Comparison of ENCODE assay signal across 18 cellular contexts in the genomic region with DNA sequence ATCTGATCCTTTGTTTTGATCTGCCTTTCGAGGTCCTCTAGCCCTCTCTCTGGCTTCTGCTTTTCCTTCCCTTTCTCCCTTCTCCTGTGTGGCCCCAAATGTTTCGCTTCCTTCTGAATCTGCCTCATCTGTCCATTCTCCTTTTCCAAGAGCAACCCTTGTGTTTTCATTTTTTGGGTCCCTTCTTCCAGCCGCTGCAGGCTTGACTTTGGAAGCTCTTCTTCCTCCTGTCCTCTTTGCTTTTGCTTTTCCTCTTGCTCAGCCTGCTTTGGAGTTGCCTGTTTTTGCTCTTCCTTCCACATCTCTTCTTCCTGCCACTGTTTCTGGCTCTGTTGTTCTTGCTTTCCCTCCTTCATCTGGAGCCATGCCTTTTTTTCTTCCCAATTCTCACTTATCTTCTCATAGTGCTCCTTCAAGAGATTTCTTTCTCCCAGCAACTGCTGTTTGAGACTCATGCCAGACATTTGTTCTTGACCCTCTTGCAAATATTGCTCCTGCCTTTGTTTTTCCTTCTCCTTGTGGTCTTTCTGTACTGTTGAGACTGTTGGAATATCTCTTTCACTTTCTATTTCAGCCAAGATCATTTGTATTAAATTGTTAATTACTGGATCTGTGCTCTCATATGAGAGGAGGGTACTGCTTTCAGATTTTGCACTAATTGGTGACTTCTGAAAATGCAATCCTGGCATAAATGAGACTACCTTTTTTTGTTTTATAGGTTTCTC. TPM values are rescaled to one million over a fixed set of nuclear protein-coding genes. Genes with fewer than 3 reads are reported as not detected.
A peak's percentile ranks its signal among the peaks of the same experiment; 100 is the strongest.
DNase-seq lines count a peak whose midpoint lies in the region; ATAC-seq and TF ChIP-seq lines count a peak whose summit lies in the region.
"Had no signal": no experiment of that assay in that cellular context is flagged by ENCODE, and none has a peak within 500 bp of the region (broad histone marks: within the 10 kb centered on the region; RNA-seq: fewer than 3 reads in every experiment).

No MANE protein-coding gene starts in this region.

- POLR2A ChIA-PET in SK-N-SH (lab: Yijun Ruan, JAX): no interaction called here

- H4K20me1 ChIP-seq in SK-N-SH (ENCODE audit: insufficient read depth): no peaks in the 10 kb centered on the region

- no peaks in the 10 kb centered on the region for H3K4me1 ChIP-seq in SK-N-SH (ENCODE audit: control insufficient read depth in 1 of 2, insufficient read depth in 2 of 2, low read depth in 1 of 2, low read length in 1 of 2)
- H3K4me1 ChIP-seq in left lung: peaks cover 0 to 15% of the 10 kb centered on the region in 2 donors
- peaks cover 3 to 9% of the 10 kb centered on the region in 2 donors for H3K4me1 ChIP-seq in thoracic aorta (ENCODE audit: control insufficient read depth in 1 of 2, low read depth in 2 of 2)

- no peaks in the 10 kb centered on the region for H3K36me3 ChIP-seq in SK-N-SH (replicated peaks in 1 of 2; ENCODE audit: control insufficient read depth in 1 of 2, insufficient read depth in 2 of 2, low read length in 1 of 2)
- H3K36me3 ChIP-seq in left lung: no peaks in the 10 kb centered on the region
- H3K36me3 ChIP-seq in thoracic aorta: no peaks in the 10 kb centered on the region
- H3K36me3 ChIP-seq: esophagus squamous epithelium had no signal

- H3K9me2 ChIP-seq in SK-N-SH: no peaks in the 10 kb centered on the region

- TF ChIP-seq RAD21 in SK-N-SH (IDR thresholded peaks at IDR 0.05; ENCODE audit: low read length): no peak

- 90% methylated on average over 3 of the region's 3 CpGs for WGBS in SK-N-SH (ENCODE audit: low lambda C conversion rate)

- H3K9me3 ChIP-seq in SK-N-SH (no peaks in the 10 kb centered on the region), left lung (no peaks in the 10 kb centered on the region), thoracic aorta (no peaks in the 10 kb centered on the region)
- H3K9me3 ChIP-seq: esophagus squamous epithelium had no signal

- peak overlapping the region; percentile 36 for H2AFZ ChIP-seq in SK-N-SH (ENCODE audit: low read depth)

- no peaks in the 10 kb centered on the region for H3F3A ChIP-seq in SK-N-SH (replicated peaks; ENCODE audit: insufficient read depth)

- TF ChIP-seq CTCF in SK-N-SH (IDR thresholded peaks at IDR 0.05) (no peak), astrocyte of the spinal cord (IDR thresholded peaks at IDR 0.05; ENCODE audit: low read depth, low read length) (no peak), left lung (IDR thresholded peaks at IDR 0.05) (no peak), thoracic aorta (IDR thresholded peaks at IDR 0.05) (no peak)

- peak overlapping the region in 1 of 2 experiments; percentile 11; a peak in 1 of 4 replicates for H3K4me3 ChIP-seq in SK-N-SH (ENCODE audit: low read depth in 2 of 2, low read length in 1 of 2)
- H3K4me3 ChIP-seq in astrocyte of the spinal cord (ENCODE audit: low read depth, low read length): no peak overlapping the region
- no peak overlapping the region for H3K4me3 ChIP-seq in left lung
- peak overlapping the region; percentile 30 for H3K4me3 ChIP-seq in thoracic aorta

- TF ChIP-seq EP300 in SK-N-SH (IDR thresholded peaks at IDR 0.05; ENCODE audit: borderline replicate concordance in 1 of 2, low read depth in 1 of 2, low read length in 1 of 2): no peak

- CTCF ChIA-PET in SK-N-SH (lab: Yijun Ruan, JAX): interaction anchor here (0.7 kb wide), 1 partner anchor 195 kb away, joined by 3 read pairs; no protein-coding TSS in a partner anchor

- H3K27me3 ChIP-seq in SK-N-SH (ENCODE audit: insufficient read depth) (no peaks in the 10 kb centered on the region), left lung (no peaks in the 10 kb centered on the region), thoracic aorta (replicated peaks; ENCODE audit: insufficient read depth) (no peaks in the 10 kb centered on the region)
- H3K27me3 ChIP-seq: esophagus squamous epithelium had no signal

- in situ Hi-C loops in astrocyte of the spinal cord (cut with HindIII; ENCODE audit: low sequenced_read_pairs): no loop called here

- ATAC-seq in SK-N-SH treated with all-trans-retinoic acid at 6 μM for 48 hours (no peak), left lung (peak; percentile 49), thoracic aorta (ENCODE audit: insufficient number of reproducible peaks, low FRiP score, low read depth) (no peak)
- ATAC-seq: HCT116; natural killer cell treated with Interleukin-12 subunit alpha and Interleukin-12 subunit beta and Interleukin-15 and Interleukin-18, amount 100 ng/mL, for 72 hours had no signal

- H3K9ac ChIP-seq in SK-N-SH: no peak overlapping the region

- DNase-seq in SK-N-SH (no peak), astrocyte of the spinal cord (ENCODE audit: low read depth, low spot score) (peak; percentile 61), left lung (no peak), thoracic aorta (ENCODE audit: low spot score) (no peak), GM19240 (ENCODE audit: insufficient read length, low spot score) (no peak)
- DNase-seq in stimulated activated CD4-positive, alpha-beta T cell treated with anti-CD3 and anti-CD28 coated beads, Interleukin-12 subunit alpha, Interleukin-12 subunit beta, amount 100 ng/mL, for 4 hours: no peak
- DNase-seq in stimulated activated CD4-positive, alpha-beta T cell treated with anti-CD3 and anti-CD28 coated beads, Interleukin-2, amount 100 ng/mL, for 24 hours: no peak
- DNase-seq: activated CD4-positive, alpha-beta T cell treated with anti-CD3 and anti-CD28 coated beads for 4 hours; esophagus squamous epithelium; immature natural killer cell; KG1; NCI-H2081 treated with DMSO at 0.1 percent for 48 hours; T-helper 1 cell had no signal

- intact Hi-C loops in left lung (cut with DNase I): no loop called here

- H3K27ac ChIP-seq in SK-N-SH (ENCODE audit: low read depth in 2 of 2, low read length in 1 of 2) (no peak overlapping the region), left lung (peak overlapping the region; percentile 65 to 74), thoracic aorta (no peak overlapping the region)

- H3K4me2 ChIP-seq in SK-N-SH: peak overlapping the region; percentile 59

- no peaks in the 10 kb centered on the region for H3K79me2 ChIP-seq in SK-N-SH (ENCODE audit: insufficient read depth)

TF ChIP-seq in SK-N-SH, 30 proteins besides CTCF, POLR2A, EP300 and RAD21 (continues in another document):
- no peak for TF ChIP-seq MAX (IDR thresholded peaks at IDR 0.05; ENCODE audit: low read depth)
- TF ChIP-seq FOXJ3 (CRISPR knock-in tag; IDR thresholded peaks at IDR 0.05): no peak
- TF ChIP-seq JUND (IDR thresholded peaks at IDR 0.05): no peak
- TF ChIP-seq MEF2A (IDR thresholded peaks at IDR 0.05; ENCODE audit: borderline replicate concordance, low read depth): no peak
- TF ChIP-seq GATA2 (CRISPR knock-in tag; IDR thresholded peaks at IDR 0.05): no peak
- TF ChIP-seq NRF1 (IDR thresholded peaks at IDR 0.05; ENCODE audit: low read depth, low read length): no peak
- TF ChIP-seq MXI1 (IDR thresholded peaks at IDR 0.05; ENCODE audit: low read depth, low read length): no peak
- no peak for TF ChIP-seq TCF12 (IDR thresholded peaks at IDR 0.05)
- TF ChIP-seq NFIC (IDR thresholded peaks at IDR 0.05; ENCODE audit: borderline replicate concordance): no peak
- no peak for TF ChIP-seq CHD2 (IDR thresholded peaks at IDR 0.05; ENCODE audit: low read length, partially characterized antibody)
- no peak for TF ChIP-seq TEAD4 (IDR thresholded peaks at IDR 0.05; ENCODE audit: borderline replicate concordance, insufficient read depth)
- TF ChIP-seq GABPA (IDR thresholded peaks at IDR 0.05; ENCODE audit: low read depth): no peak
- TF ChIP-seq RFX5 (IDR thresholded peaks at IDR 0.05; ENCODE audit: low read length): no peak
- TF ChIP-seq FOXM1 (IDR thresholded peaks at IDR 0.05; ENCODE audit: low read depth): no peak

TF ChIP-seq in SK-N-SH treated with all-trans-retinoic acid at 6 μM for 48 hours, 23 proteins besides CTCF, POLR2A, EP300 and RAD21 (continues in another document):
- TF ChIP-seq ZNF8 (CRISPR knock-in tag; IDR thresholded peaks at IDR 0.05): no peak
- TF ChIP-seq ISL1 (CRISPR knock-in tag; IDR thresholded peaks at IDR 0.05): no peak
- no peak for TF ChIP-seq SNAI2 (CRISPR knock-in tag; IDR thresholded peaks at IDR 0.05)
- no peak for TF ChIP-seq CSDC2 (CRISPR knock-in tag; IDR thresholded peaks at IDR 0.05)
- TF ChIP-seq, protein P1, sequence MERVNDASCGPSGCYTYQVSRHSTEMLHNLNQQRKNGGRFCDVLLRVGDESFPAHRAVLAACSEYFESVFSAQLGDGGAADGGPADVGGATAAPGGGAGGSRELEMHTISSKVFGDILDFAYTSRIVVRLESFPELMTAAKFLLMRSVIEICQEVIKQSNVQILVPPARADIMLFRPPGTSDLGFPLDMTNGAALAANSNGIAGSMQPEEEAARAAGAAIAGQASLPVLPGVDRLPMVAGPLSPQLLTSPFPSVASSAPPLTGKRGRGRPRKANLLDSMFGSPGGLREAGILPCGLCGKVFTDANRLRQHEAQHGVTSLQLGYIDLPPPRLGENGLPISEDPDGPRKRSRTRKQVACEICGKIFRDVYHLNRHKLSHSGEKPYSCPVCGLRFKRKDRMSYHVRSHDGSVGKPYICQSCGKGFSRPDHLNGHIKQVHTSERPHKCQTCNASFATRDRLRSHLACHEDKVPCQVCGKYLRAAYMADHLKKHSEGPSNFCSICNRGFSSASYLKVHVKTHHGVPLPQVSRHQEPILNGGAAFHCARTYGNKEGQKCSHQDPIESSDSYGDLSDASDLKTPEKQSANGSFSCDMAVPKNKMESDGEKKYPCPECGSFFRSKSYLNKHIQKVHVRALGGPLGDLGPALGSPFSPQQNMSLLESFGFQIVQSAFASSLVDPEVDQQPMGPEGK (CRISPR knock-in tag; IDR thresholded peaks at IDR 0.05; ENCODE audit: borderline replicate concordance): no peak

RNA-seq across cellular contexts. Expression of gene FAM186A, which starts 42.4 kb away (rescaled TPM):
- not detected in 2 replicates for polyA plus RNA-seq in SK-N-SH (2012; rRNA removed)
- not detected in 2 replicates for polyA plus RNA-seq in SK-N-SH (2012; cell fraction: cytosol; rRNA removed)
- not detected in 2 replicates for polyA plus RNA-seq in SK-N-SH (2012; cell fraction: nucleus; rRNA removed)
- total RNA-seq in left lung (not detected), thoracic aorta (not detected)
- total RNA-seq: A673; activated T-helper 2 cell treated with anti-CD3 and anti-CD28 coated beads, Interferon-gamma antibody, Interleukin-2, Interleukin-4, amounts not matched to agents 10 μg/mL and 5 μg/mL and 100 μg/mL, durations not matched to agents 14 hours and 24 hours and 36 hours; esophagus squamous epithelium; natural killer cell treated with Interleukin-12 subunit alpha and Interleukin-12 subunit beta and Interleukin-15 and Interleukin-18, amount 100 ng/mL, for 72 hours had no signal
- polyA plus RNA-seq: immature natural killer cell had no signal

RNA-seq across cellular contexts. Expression of gene LARP4, which starts 46.7 kb away (rescaled TPM):
- polyA plus RNA-seq in SK-N-SH (2012; rRNA removed): 10.8 and 12.9 TPM in 2 replicates
- 12.5 and 12.7 TPM in 2 replicates for polyA plus RNA-seq in SK-N-SH (2012; cell fraction: cytosol; rRNA removed)
- polyA plus RNA-seq in SK-N-SH (2012; cell fraction: nucleus; rRNA removed): 7.8 and 15.5 TPM in 2 replicates
- total RNA-seq in left lung (10 to 100 TPM; 58.5 to 65.4 TPM), thoracic aorta (10 to 100 TPM; 13.1 to 73.5 TPM)

Comparison
In these comparisons a context has a peak if more than half of its experiments do, and no peak if none do; other contexts are left out.
1. H3K27ac ChIP-seq: peak in left lung (2 of 2); none in SK-N-SH (0 of 2) and thoracic aorta (0 of 2).